In the genomic region with DNA sequence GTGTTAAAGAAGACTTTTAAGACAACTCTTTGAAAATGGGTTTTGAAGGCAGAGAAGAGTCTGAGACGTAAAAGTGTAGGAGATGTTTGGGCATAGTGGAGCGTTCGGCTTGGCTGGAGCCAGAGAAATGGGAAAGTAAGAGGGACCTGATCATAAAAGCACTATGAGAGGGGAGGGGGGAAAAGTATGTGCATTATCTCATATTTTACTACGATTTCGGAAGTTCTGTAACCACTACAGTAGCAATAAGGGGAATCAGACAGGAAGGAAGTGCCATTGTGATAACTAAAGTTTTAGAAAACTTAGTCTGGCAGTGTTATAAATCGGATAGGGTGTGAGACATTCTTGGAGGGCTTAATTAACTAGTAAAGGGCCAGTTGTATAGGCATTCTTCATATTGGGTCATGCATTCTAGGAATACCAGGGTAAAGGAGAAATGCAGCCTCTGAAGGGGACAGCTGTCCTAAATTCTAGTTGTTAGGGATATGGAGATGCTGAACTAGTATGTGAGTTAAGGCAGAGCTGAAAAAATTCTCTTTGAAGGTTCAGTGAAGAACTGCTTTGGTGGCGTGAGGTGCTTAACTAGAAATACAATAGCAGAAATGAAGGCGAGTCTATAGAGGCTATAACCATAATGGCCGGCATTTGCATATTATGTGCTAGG, we compare ENCODE assay signal across 1 cellular context.
TF ChIP-seq lines count a peak whose summit lies in the region.

No MANE protein-coding gene starts in this region.

TF ChIP-seq in HepG2, 621 proteins besides CTCF, POLR2A, EP300 and RAD21 (continued from another document):
- TF ChIP-seq ARID5B (CRISPR knock-in tag; IDR thresholded peaks at IDR 0.05) (no peak), ZMYM2 (CRISPR knock-in tag; IDR thresholded peaks at IDR 0.05) (no peak), ZNF879 (CRISPR knock-in tag; IDR thresholded peaks at IDR 0.05) (no peak), ZNF30 (CRISPR knock-in tag; IDR thresholded peaks at IDR 0.05) (no peak), ZNF574 (CRISPR knock-in tag; IDR thresholded peaks at IDR 0.05) (no peak)
- TF ChIP-seq, protein P1, sequence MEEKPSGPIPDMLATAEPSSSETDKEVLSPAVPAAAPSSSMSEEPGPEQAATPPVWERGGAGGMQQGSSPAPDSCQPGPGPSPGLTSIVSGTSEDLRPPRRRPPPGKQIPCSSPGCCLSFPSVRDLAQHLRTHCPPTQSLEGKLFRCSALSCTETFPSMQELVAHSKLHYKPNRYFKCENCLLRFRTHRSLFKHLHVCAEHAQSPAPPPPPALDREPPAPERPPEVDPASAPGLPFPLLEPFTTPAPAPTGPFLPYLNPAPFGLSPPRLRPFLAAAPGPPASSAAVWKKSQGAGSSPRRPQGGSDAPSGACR (CRISPR knock-in tag; IDR thresholded peaks at IDR 0.05), result no peak
